In the genomic region with DNA sequence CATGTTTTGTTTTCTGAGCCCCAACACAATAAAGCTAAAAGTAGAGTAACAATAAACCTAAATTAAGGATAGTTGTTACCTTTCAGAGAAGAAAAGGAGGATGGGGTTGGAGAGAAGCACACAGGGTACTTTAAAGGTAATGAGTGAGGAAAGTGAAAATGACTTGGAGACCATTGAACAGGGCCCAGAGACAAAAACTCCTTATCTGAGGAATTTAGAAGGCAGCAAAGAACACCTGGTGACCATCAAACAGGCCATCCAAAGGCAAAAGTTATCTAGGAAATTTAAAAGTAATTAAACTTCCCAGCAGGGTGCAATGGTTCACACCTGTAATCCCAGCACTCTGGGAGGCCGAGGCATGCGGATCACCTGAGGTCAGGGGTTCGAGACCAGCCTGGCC, we compare ENCODE assay signal across 27 cellular contexts.
"Had no signal": no experiment of that assay in that cellular context is flagged by ENCODE, and none has a peak within 500 bp of the region (broad histone marks: within the 10 kb centered on the region; RNA-seq: fewer than 3 reads in every experiment).

No MANE protein-coding gene starts in this region.

- H3K4me3 ChIP-seq: stomach, suprapubic skin, testis, thoracic aorta, thyroid gland, tibial artery, tibial nerve, transverse colon, upper lobe of left lung, upper lobe of right lung, uterus, vagina had no signal

- H3K27me3 Mint-ChIP-seq: stimulated activated memory B cell treated with anti-CD40 and anti-IgM and Interleukin-4, amounts not matched to agents 10 μg/mL and 1 μg/mL and 100 μg/mL, for 72 hours; stimulated activated naive B cell treated with anti-CD40 and anti-IgM and Interleukin-4, amounts not matched to agents 10 μg/mL and 1 μg/mL and 100 μg/mL, for 72 hours; type B pancreatic cell had no signal

- H3K36me3 ChIP-seq: stomach, suprapubic skin, thoracic aorta, thyroid gland, tibial artery, tibial nerve, transverse colon, upper lobe of left lung, upper lobe of right lung, uterus, vagina had no signal

- DNase-seq: stimulated activated CD4-positive, alpha-beta T cell treated with anti-CD3 and anti-CD28 coated beads, Interleukin-2, amount 100 ng/mL, for 48 hours; stimulated activated CD4-positive, alpha-beta T cell treated with anti-CD3 and anti-CD28 coated beads, Interleukin-4, amount 100 ng/mL, for 1 hour; stimulated activated CD4-positive, alpha-beta T cell treated with anti-CD3 and anti-CD28 coated beads, Interleukin-4, amount 100 ng/mL, for 24 hours; stimulated activated CD4-positive, alpha-beta T cell treated with anti-CD3 and anti-CD28 coated beads, Interleukin-4, amount 100 ng/mL, for 4 hours; stimulated activated CD8-positive, alpha-beta memory T cell treated with anti-CD3 and anti-CD28 coated beads, Interleukin-4, amount 100 ng/mL, for 48 hours; stimulated activated naive B cell treated with anti-CD40 and anti-IgM and Interleukin-4, amounts not matched to agents 10 μg/mL and 1 μg/mL and 100 μg/mL, for 72 hours; stimulated activated naive CD4-positive, alpha-beta T cell treated with Interleukin-2 at 50 U/mL for 16 hours; stimulated activated naive CD8-positive, alpha-beta T cell treated with anti-CD3 and anti-CD28 coated beads, Interleukin-15, amount 100 ng/mL, for 72 hours; stimulated activated naive CD8-positive, alpha-beta T cell treated with anti-CD3 and anti-CD28 coated beads, Interleukin-15, Interleukin-2, amounts not matched to agents 100 U/mL and 50 U/mL, for 24 hours; stomach; substantia nigra; testis; thyroid gland; tibial artery; transverse colon; upper lobe of right lung; uterus had no signal

- H3K27ac ChIP-seq: stomach, suprapubic skin, testis, thoracic aorta, thyroid gland, tibial artery, tibial nerve, transverse colon, upper lobe of left lung, upper lobe of right lung, uterus, vagina had no signal

- H3K27me3 ChIP-seq: stomach, suprapubic skin, testis, thyroid gland, tibial artery, tibial nerve, transverse colon, upper lobe of left lung, upper lobe of right lung, uterus, vagina had no signal

- H3K4me3 Mint-ChIP-seq: stimulated activated effector memory CD8-positive, alpha-beta T cell treated with anti-CD3 and anti-CD28 coated beads, Interleukin-12 subunit alpha, Interleukin-12 subunit beta, amount 100 ng/mL, for 72 hours; stimulated activated memory B cell treated with anti-CD40 and anti-IgM and Interleukin-4, amounts not matched to agents 10 μg/mL and 1 μg/mL and 100 μg/mL, for 72 hours; stimulated activated naive B cell treated with anti-CD40 and anti-IgM and Interleukin-4, amounts not matched to agents 10 μg/mL and 1 μg/mL and 100 μg/mL, for 72 hours; stimulated activated naive CD8-positive, alpha-beta T cell treated with anti-CD3 and anti-CD28 coated beads, Interleukin-15, amount 100 ng/mL, for 72 hours; stimulated activated naive CD8-positive, alpha-beta T cell treated with anti-CD3 and anti-CD28 coated beads, Interleukin-15, Interleukin-2, amounts not matched to agents 100 ng/mL and 50 ng/mL, for 24 hours; type B pancreatic cell had no signal

- H3K4me1 ChIP-seq: suprapubic skin, testis, thyroid gland, tibial artery, tibial nerve, transverse colon, upper lobe of left lung, upper lobe of right lung, uterus, vagina had no signal

- H3K36me3 Mint-ChIP-seq: stimulated activated effector memory CD8-positive, alpha-beta T cell treated with anti-CD3 and anti-CD28 coated beads, Interleukin-12 subunit alpha, Interleukin-12 subunit beta, amount 100 ng/mL, for 72 hours; type B pancreatic cell had no signal

- H3K9me3 ChIP-seq: suprapubic skin, testis, thyroid gland, upper lobe of right lung, uterus, vagina had no signal

- H3K4me1 Mint-ChIP-seq: stimulated activated effector memory CD8-positive, alpha-beta T cell treated with anti-CD3 and anti-CD28 coated beads, Interleukin-12 subunit alpha, Interleukin-12 subunit beta, amount 100 ng/mL, for 72 hours; stimulated activated memory B cell treated with anti-CD40 and anti-IgM and Interleukin-4, amounts not matched to agents 10 μg/mL and 1 μg/mL and 100 μg/mL, for 72 hours; stimulated activated naive CD8-positive, alpha-beta T cell treated with anti-CD3 and anti-CD28 coated beads, Interleukin-15, amount 100 ng/mL, for 72 hours had no signal

- FAIRE-seq: urothelium cell line had no signal

- H3K9me3 Mint-ChIP-seq: stimulated activated effector memory CD8-positive, alpha-beta T cell treated with anti-CD3 and anti-CD28 coated beads, Interleukin-12 subunit alpha, Interleukin-12 subunit beta, amount 100 ng/mL, for 72 hours; type B pancreatic cell had no signal

- H3K27ac Mint-ChIP-seq: stimulated activated effector memory CD8-positive, alpha-beta T cell treated with anti-CD3 and anti-CD28 coated beads, Interleukin-12 subunit alpha, Interleukin-12 subunit beta, amount 100 ng/mL, for 72 hours; stimulated activated memory B cell treated with anti-CD40 and anti-IgM and Interleukin-4, amounts not matched to agents 10 μg/mL and 1 μg/mL and 100 μg/mL, for 72 hours; stimulated activated naive B cell treated with anti-CD40 and anti-IgM and Interleukin-4, amounts not matched to agents 10 μg/mL and 1 μg/mL and 100 μg/mL, for 72 hours; stimulated activated naive CD8-positive, alpha-beta T cell treated with anti-CD3 and anti-CD28 coated beads, Interleukin-15, amount 100 ng/mL, for 72 hours; stimulated activated naive CD8-positive, alpha-beta T cell treated with anti-CD3 and anti-CD28 coated beads, Interleukin-15, Interleukin-2, amounts not matched to agents 100 ng/mL and 50 ng/mL, for 24 hours; type B pancreatic cell had no signal
